ENCODE assay signal across 16 cellular contexts in genomic region chr10:31188792-31189406, GRCh38.
"Had no signal": no experiment of that assay in that cellular context is flagged by ENCODE, and none has a peak within 500 bp of the region (broad histone marks: within the 10 kb centered on the region; RNA-seq: fewer than 3 reads in every experiment).

No MANE protein-coding gene starts in this region.

- H3K27me3 Mint-ChIP-seq: activated naive CD8-positive, alpha-beta T cell treated with anti-CD3 and anti-CD28 coated beads, Interleukin-2, amount 10 ng/mL, durations not matched to agents 7 days and 5 days had no signal

- ATAC-seq: left lung; stimulated activated naive CD8-positive, alpha-beta T cell treated with anti-CD3 and anti-CD28 coated beads, Interleukin-15, Interleukin-2, amounts not matched to agents 100 U/mL and 50 U/mL, for 24 hours had no signal

- H3K27ac ChIP-seq: epithelial cell of prostate, left lung, sigmoid colon had no signal

- H3K27ac Mint-ChIP-seq: activated naive CD8-positive, alpha-beta T cell treated with anti-CD3 and anti-CD28 coated beads, Interleukin-2, amount 10 ng/mL, durations not matched to agents 7 days and 5 days; nephron had no signal

- H3K4me3 Mint-ChIP-seq: activated naive CD8-positive, alpha-beta T cell treated with anti-CD3 and anti-CD28 coated beads, Interleukin-2, amount 10 ng/mL, durations not matched to agents 7 days and 5 days; nephron had no signal

- H3K9me3 ChIP-seq: left lung, sigmoid colon had no signal

- H3K36me3 Mint-ChIP-seq: activated naive CD8-positive, alpha-beta T cell treated with anti-CD3 and anti-CD28 coated beads, Interleukin-2, amount 10 ng/mL, durations not matched to agents 7 days and 5 days had no signal

- DNase-seq: activated effector memory CD4-positive, alpha-beta T cell treated with anti-CD3 and anti-CD28 coated beads, Interleukin-2, amount 50 U/mL, for 16 hours; activated naive CD8-positive, alpha-beta T cell treated with anti-CD3 and anti-CD28 coated beads, Interleukin-2, amount 10 ng/mL, durations not matched to agents 7 days and 5 days; activated T-cell treated with anti-CD3 and anti-CD28 coated beads, Interleukin-2, amount 50 U/mL, for 1 hour; central memory CD4-positive, alpha-beta T cell; cortex of kidney; effector memory CD4-positive, alpha-beta T cell; foreskin melanocyte; head of caudate nucleus; left lung; mesenchymal stem cell; sigmoid colon; stimulated activated CD4-positive, alpha-beta T cell treated with anti-CD3 and anti-CD28 coated beads, Interleukin-2, amount 100 ng/mL, for 48 hours; stimulated activated naive CD8-positive, alpha-beta T cell treated with anti-CD3 and anti-CD28 coated beads, Interleukin-15, Interleukin-2, amounts not matched to agents 100 U/mL and 50 U/mL, for 24 hours; T-helper 2 cell had no signal

- H3K4me3 ChIP-seq: left lung, sigmoid colon had no signal

- H3K9me3 Mint-ChIP-seq: nephron had no signal

- H3K27me3 ChIP-seq: left lung, sigmoid colon had no signal

- H3K4me1 ChIP-seq: left lung had no signal
